In genomic region chr13:36858285-36858684, GRCh38 we compare ENCODE assay signal across 8 cellular contexts. TPM values are rescaled to one million over a fixed set of nuclear protein-coding genes. Genes with fewer than 3 reads are reported as not detected.
A peak's percentile ranks its signal among the peaks of the same experiment; 100 is the strongest.
DNase-seq lines count a peak whose midpoint lies in the region; ATAC-seq and TF ChIP-seq lines count a peak whose summit lies in the region.

No MANE protein-coding gene starts in this region.

- H3K4me3 Mint-ChIP-seq in progenitor cell of endocrine pancreas (ENCODE audit: low read depth) = no peak overlapping the region

- peak; percentile 68 for DNase-seq in DMS153 treated with DMSO at 0.1 percent for 48 hours (lab: John Stamatoyannopoulos, UW; ENCODE audit: unreplicated experiment)
- peak; percentile 27 for DNase-seq in LNCaP clone FGC (ENCODE audit: low read depth)
- DNase-seq in SK-MEL-5 (ENCODE audit: low read depth, low spot score) = peak; percentile 82
- DNase-seq in fibroblast of the aortic adventitia (ENCODE audit: low read depth) = peak; percentile 75
- DNase-seq in progenitor cell of endocrine pancreas (ENCODE audit: low spot score, unreplicated experiment) = no peak

- peaks cover 2% of the 10 kb centered on the region for H3K4me1 Mint-ChIP-seq in progenitor cell of endocrine pancreas (ENCODE audit: low read depth)

- in situ Hi-C loops in SK-MEL-5 (cut with HindIII; ENCODE audit: low pct_unique_long_range_greater_than_20kb, low sequenced_read_pairs) = loop anchor here (25.0 kb wide), 1 partner anchor 129 kb away; the partner anchor contains the start of gene ALG5

- ATAC-seq in GM19463 (IDR thresholded peaks at IDR 0.05; ENCODE audit: unreplicated experiment) = peak; percentile 66
- ATAC-seq in GM19455 (IDR thresholded peaks at IDR 0.05; ENCODE audit: unreplicated experiment) = no peak
- no peak for ATAC-seq in GM21447 (IDR thresholded peaks at IDR 0.05; ENCODE audit: unreplicated experiment)

- H3K9me3 Mint-ChIP-seq in progenitor cell of endocrine pancreas (ENCODE audit: low read depth) = no peaks in the 10 kb centered on the region

- H3K27ac Mint-ChIP-seq in progenitor cell of endocrine pancreas = no peak overlapping the region

- TF ChIP-seq CTCF in LNCaP clone FGC (IDR thresholded peaks at IDR 0.05; ENCODE audit: control insufficient read depth, extremely low read depth, insufficient read depth) (peak; percentile 57), fibroblast of the aortic adventitia (IDR thresholded peaks at IDR 0.05; ENCODE audit: insufficient read depth, low read length) (peak; percentile 54), progenitor cell of endocrine pancreas (IDR thresholded peaks at IDR 0.05; ENCODE audit: unreplicated experiment) (peak; percentile 68)

- no peaks in the 10 kb centered on the region for H3K27me3 Mint-ChIP-seq in progenitor cell of endocrine pancreas

- H3K36me3 Mint-ChIP-seq in progenitor cell of endocrine pancreas (ENCODE audit: insufficient read depth) = no peaks in the 10 kb centered on the region

- H3K4me3 ChIP-seq in LNCaP clone FGC (ENCODE audit: low read depth, low read length) = no peak overlapping the region
- no peak overlapping the region for H3K4me3 ChIP-seq in fibroblast of the aortic adventitia (ENCODE audit: low read depth, low read length)

RNA-seq across cellular contexts. Expression of gene RFXAP, which starts 39.3 kb away (rescaled TPM):
- total RNA-seq in SK-MEL-5 (2014; rRNA removed; shearing (Covaris generic)) = 1.1 and 1.2 TPM in 2 replicates
- polyA plus RNA-seq in SK-MEL-5 (2015; cell fraction: cytosol; rRNA removed) = 7.4 and 8.6 TPM in 2 replicates
- 19.9 and 25.4 TPM in 2 replicates for polyA plus RNA-seq in SK-MEL-5 (2015; cell fraction: nucleus; rRNA removed)
- total RNA-seq in fibroblast of the aortic adventitia (ENCODE audit: low replicate concordance) = 3.7 and 3.8 TPM in 2 replicates
- 11.7 and 13.3 TPM in 2 replicates for total RNA-seq in progenitor cell of endocrine pancreas
